17 cellular contexts compared by ENCODE assay signal in the genomic region with DNA sequence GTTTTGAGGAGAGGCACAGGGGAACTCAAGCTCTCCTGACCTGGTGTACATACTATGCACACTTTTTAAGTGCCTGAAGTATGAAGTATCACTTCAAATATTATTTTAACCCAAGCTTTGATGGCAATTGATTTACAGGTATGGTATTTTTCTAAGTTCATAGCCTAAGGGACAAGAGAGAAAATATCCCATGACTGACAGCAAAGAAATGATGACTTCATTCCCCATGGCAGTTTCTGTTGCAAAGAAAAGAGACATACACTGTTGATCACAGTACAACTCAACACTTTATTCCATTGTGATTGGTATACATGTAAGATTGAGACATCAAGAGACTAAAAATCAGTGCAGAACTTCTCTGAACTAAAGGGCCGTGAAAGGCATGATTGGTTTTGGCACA. TPM values are rescaled to one million over a fixed set of nuclear protein-coding genes. Genes with fewer than 3 reads are reported as not detected.
DNase-seq lines count a peak whose midpoint lies in the region; ATAC-seq, FAIRE-seq and TF ChIP-seq lines count a peak whose summit lies in the region.
"Had no signal": no experiment of that assay in that cellular context is flagged by ENCODE, and none has a peak within 500 bp of the region (broad histone marks: within the 10 kb centered on the region; RNA-seq: fewer than 3 reads in every experiment).

No MANE protein-coding gene starts in this region.

- H3K9me3 ChIP-seq in astrocyte (ENCODE audit: insufficient read depth, low read depth, low read length) (no peaks in the 10 kb centered on the region), SJCRH30 (replicated peaks) (no peaks in the 10 kb centered on the region)

- H3K27me3 ChIP-seq in astrocyte (ENCODE audit: insufficient read depth, low read length), result no peaks in the 10 kb centered on the region
- H3K27me3 ChIP-seq in SJCRH30, result no peaks in the 10 kb centered on the region

- no peaks in the 10 kb centered on the region for H4K20me1 ChIP-seq in astrocyte (ENCODE audit: insufficient read depth, low read length)

- peaks cover 69% of the 10 kb centered on the region for H3K36me3 Mint-ChIP-seq in HFFc6 (ENCODE audit: low read depth)
- H3K36me3 Mint-ChIP-seq in astrocyte (ENCODE audit: low read depth, unreplicated experiment), result peaks cover 9% of the 10 kb centered on the region

- H3K4me3 Mint-ChIP-seq in HFFc6, result peak overlapping the region; percentile 32
- H3K4me3 Mint-ChIP-seq in astrocyte (ENCODE audit: unreplicated experiment), result no peak overlapping the region
- H3K4me3 Mint-ChIP-seq: B cell had no signal

- H3K4me3 ChIP-seq in astrocyte (ENCODE audit: insufficient read depth, low read depth, low read length) (no peak overlapping the region), SJCRH30 (no peak overlapping the region)
- H3K4me3 ChIP-seq: PC-9 had no signal

- H3K4me1 ChIP-seq in astrocyte (ENCODE audit: insufficient read depth, low read length) (peaks cover 71% of the 10 kb centered on the region), SJCRH30 (peaks cover 25% of the 10 kb centered on the region)

- H3K79me2 ChIP-seq in astrocyte (ENCODE audit: insufficient read depth, low read length), result no peaks in the 10 kb centered on the region

- H3K27ac ChIP-seq in astrocyte (ENCODE audit: low read depth, low read length) (no peak overlapping the region), SJCRH30 (no peak overlapping the region)
- H3K27ac ChIP-seq: HL-60, PC-9 had no signal

- no peak overlapping the region for H3K4me2 ChIP-seq in astrocyte (ENCODE audit: low read length)
- H3K4me2 ChIP-seq: PC-9 had no signal

- FAIRE-seq in astrocyte (lab: Jason Lieb, UNC), result peak; percentile 54
- FAIRE-seq: GM19239, H1 had no signal

- H3K9me3 Mint-ChIP-seq in HFFc6 (no peaks in the 10 kb centered on the region), astrocyte (ENCODE audit: unreplicated experiment) (no peaks in the 10 kb centered on the region)

- peak overlapping the region; percentile 93 for H3K27ac Mint-ChIP-seq in HFFc6
- peak overlapping the region; percentile 34 for H3K27ac Mint-ChIP-seq in astrocyte (ENCODE audit: unreplicated experiment)
- H3K27ac Mint-ChIP-seq: B cell had no signal

- ATAC-seq in HG02623 (IDR thresholded peaks at IDR 0.05; ENCODE audit: unreplicated experiment) (no peak), GM18870 (IDR thresholded peaks at IDR 0.05; ENCODE audit: unreplicated experiment) (no peak)

- H3K9ac ChIP-seq in astrocyte (ENCODE audit: low read length), result no peak overlapping the region

- H3K36me3 ChIP-seq in astrocyte (ENCODE audit: insufficient read depth, low read length) (peaks cover 4% of the 10 kb centered on the region), SJCRH30 (peaks cover 3% of the 10 kb centered on the region; the same call in 1 of the 2 replicates)

- H3K4me1 Mint-ChIP-seq in HFFc6 (ENCODE audit: low read depth), result peaks cover 100% of the 10 kb centered on the region
- H3K4me1 Mint-ChIP-seq in astrocyte (ENCODE audit: low read depth, unreplicated experiment), result peaks cover 71% of the 10 kb centered on the region
- H3K4me1 Mint-ChIP-seq: B cell had no signal

- in situ Hi-C loops in GM13976 (cut with MboI; ENCODE audit: low sequenced_read_pairs, unreplicated experiment), result loop anchor here (25.0 kb wide), 3 partner anchors 394 to 694 kb away; partner anchors contain the start of gene ZNHIT6

- H3K27me3 Mint-ChIP-seq in HFFc6 (ENCODE audit: insufficient read depth) (peaks cover 24% of the 10 kb centered on the region), astrocyte (ENCODE audit: low read depth, unreplicated experiment) (no peaks in the 10 kb centered on the region)

- H2AFZ ChIP-seq in astrocyte (ENCODE audit: low read depth, low read length), result no peak overlapping the region
- H2AFZ ChIP-seq: PC-9 had no signal

- DNase-seq in HFFc6 (no peak), astrocyte (ENCODE audit: low read depth) (no peak), kidney tubule cell (ENCODE audit: low spot score) (peak; percentile 81), GM13976 (ENCODE audit: low spot score) (no peak), SJCRH30 (no peak)
- DNase-seq: GDM1, NCI-H1417 treated with DMSO at 0.1 percent for 48 hours, NCI-H187 treated with DMSO at 0.1 percent for 48 hours, NCI-H2227 treated with DMSO at 0.1 percent for 48 hours, NCI-H524 treated with DMSO at 0.1 percent for 48 hours, PC-9 had no signal

- TF ChIP-seq CTCF in HFFc6 (IDR thresholded peaks at IDR 0.05) (no peak), astrocyte (IDR thresholded peaks at IDR 0.05; ENCODE audit: insufficient read depth, low read depth, low read length) (no peak), GM13976 (IDR thresholded peaks at IDR 0.05; ENCODE audit: borderline replicate concordance, control extremely low read depth, extremely low read depth, insufficient read depth, missing control alignments) (no peak)

RNA-seq across cellular contexts. Expression of gene BCL10, which starts 41.8 kb away (rescaled TPM):
- total RNA-seq in HFFc6 (2021; fragmentation: NEBNext Ultra II Directional; extraction: Animal tissue kit (Norgen Biotek cat#: 25700)), result 10 to 100 TPM; 33.4 to 45.6 (median 39.2) TPM
- total RNA-seq in astrocyte, result 36.4 and 38.4 TPM in 2 replicates
- 24.9 and 26.6 TPM in 2 replicates for total RNA-seq in SJCRH30 (2014; rRNA removed; shearing (Covaris generic))

RNA-seq across cellular contexts. Expression of gene C1orf52, which starts 58.8 kb away (rescaled TPM):
- total RNA-seq in HFFc6 (2021; fragmentation: NEBNext Ultra II Directional; extraction: Animal tissue kit (Norgen Biotek cat#: 25700)), result 10 to 100 TPM; 20.6 to 26.1 (median 22.7) TPM
- 42.4 and 44.5 TPM in 2 replicates for total RNA-seq in astrocyte
- total RNA-seq in SJCRH30 (2014; rRNA removed; shearing (Covaris generic)), result 21.7 and 25.8 TPM in 2 replicates
